In the genomic region with DNA sequence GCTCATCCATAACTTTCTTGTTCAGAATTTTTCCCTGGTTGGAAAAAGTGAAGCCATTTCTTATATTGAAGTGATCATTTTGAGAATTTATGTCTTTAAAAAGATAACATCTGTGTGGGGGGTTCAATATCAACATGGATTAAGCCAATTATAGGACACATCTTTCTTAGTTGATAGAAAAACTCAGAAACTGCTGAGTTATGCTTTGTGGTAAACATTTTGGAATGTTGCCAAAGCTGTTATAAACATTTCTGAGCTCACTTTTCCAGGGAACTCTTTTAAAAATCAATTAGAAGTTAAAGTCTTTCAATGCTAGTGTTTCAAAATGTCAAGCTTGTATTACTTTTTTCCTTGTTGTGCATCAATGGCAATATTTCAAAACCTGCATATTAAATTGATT, we compare ENCODE assay signal across 26 cellular contexts.
DNase-seq lines count a peak whose midpoint lies in the region; ATAC-seq and TF ChIP-seq lines count a peak whose summit lies in the region.
"Had no signal": no experiment of that assay in that cellular context is flagged by ENCODE, and none has a peak within 500 bp of the region (broad histone marks: within the 10 kb centered on the region; RNA-seq: fewer than 3 reads in every experiment).

No MANE protein-coding gene starts in this region.

- H3K4me3 ChIP-seq in astrocyte of the cerebellum (ENCODE audit: low read depth, low read length) = no peak overlapping the region
- H3K4me3 ChIP-seq: coronary artery, psoas muscle, upper lobe of right lung had no signal

- H3K27ac Mint-ChIP-seq in T-helper 2 cell treated with Interferon-gamma antibody and Interleukin-4, amounts not matched to agents 5 μg/mL and 100 μg/mL, for 36 hours = no peak overlapping the region
- H3K27ac Mint-ChIP-seq: activated CD4-positive, alpha-beta T cell treated with anti-CD3 and anti-CD28 coated beads, Interleukin-2, amount 10 ng/mL, durations not matched to agents 7 days and 5 days; CD8-positive, alpha-beta T cell; memory B cell; T-helper 1 cell treated with Interleukin-12 subunit alpha and Interleukin-12 subunit beta and Interleukin-4 antibody, amounts not matched to agents 30 μg/mL and 1 μg/mL, for 36 hours had no signal

- no peaks in the 10 kb centered on the region for H3K9me3 Mint-ChIP-seq in T-helper 2 cell treated with Interferon-gamma antibody and Interleukin-4, amounts not matched to agents 5 μg/mL and 100 μg/mL, for 36 hours
- H3K9me3 Mint-ChIP-seq: activated CD4-positive, alpha-beta T cell treated with anti-CD3 and anti-CD28 coated beads, Interleukin-2, amount 10 ng/mL, durations not matched to agents 7 days and 5 days; CD8-positive, alpha-beta T cell; T-helper 1 cell treated with Interleukin-12 subunit alpha and Interleukin-12 subunit beta and Interleukin-4 antibody, amounts not matched to agents 30 μg/mL and 1 μg/mL, for 36 hours had no signal

- DNase-seq in DMS 273 (lab: John Stamatoyannopoulos, UW; ENCODE audit: unreplicated experiment) (peak; percentile 28), DMS 273 treated with DMSO at 0.1 percent for 48 hours (lab: John Stamatoyannopoulos, UW) (no peak), LHCN-M2 (ENCODE audit: low read depth) (peak; percentile 0), astrocyte of the cerebellum (ENCODE audit: low read depth) (peak; percentile 24), iris pigment epithelial cell (ENCODE audit: low read depth) (peak; percentile 66), occipital lobe (lab: John Stamatoyannopoulos, UW) (no peak)
- DNase-seq in T-helper 2 cell treated with Interferon-gamma antibody and Interleukin-4, amounts not matched to agents 5 μg/mL and 100 μg/mL, for 36 hours (ENCODE audit: low spot score) = no peak
- DNase-seq: activated CD4-positive, alpha-beta T cell treated with anti-CD3 and anti-CD28 coated beads, Interleukin-2, amount 10 ng/mL, durations not matched to agents 7 days and 5 days; activated naive CD4-positive, alpha-beta T cell; activated T-cell treated with anti-CD3 and anti-CD28 coated beads, Interleukin-2, amount 50 U/mL, for 48 hours; AML-193; CD8-positive, alpha-beta T cell; GOT3; Kasumi-1; left cardiac atrium; NCI-H1105; NCI-H2029; NK-92 treated with Interleukin-12 subunit alpha and Interleukin-12 subunit beta, amount 100 ng/mL, for 24 hours; psoas muscle; stimulated activated CD4-positive, alpha-beta T cell treated with anti-CD3 and anti-CD28 coated beads, Interleukin-2, amount 100 ng/mL, for 24 hours; upper lobe of right lung; WERI-Rb-1 had no signal

- H3K36me3 Mint-ChIP-seq in T-helper 2 cell treated with Interferon-gamma antibody and Interleukin-4, amounts not matched to agents 5 μg/mL and 100 μg/mL, for 36 hours (ENCODE audit: low read depth) = no peaks in the 10 kb centered on the region
- H3K36me3 Mint-ChIP-seq: CD8-positive, alpha-beta T cell; memory B cell had no signal

- TF ChIP-seq CTCF in astrocyte of the cerebellum (IDR thresholded peaks at IDR 0.05; ENCODE audit: low read depth, low read length, missing control alignments) = no peak

- ATAC-seq in GM18907 (IDR thresholded peaks at IDR 0.05; ENCODE audit: unreplicated experiment) = no peak
- ATAC-seq: CD8-positive, alpha-beta T cell; left cardiac atrium; psoas muscle; upper lobe of right lung had no signal

- in situ Hi-C loops in astrocyte of the cerebellum (cut with HindIII; ENCODE audit: low sequenced_read_pairs) = no loop called here

- no peaks in the 10 kb centered on the region for H3K4me1 Mint-ChIP-seq in T-helper 2 cell treated with Interferon-gamma antibody and Interleukin-4, amounts not matched to agents 5 μg/mL and 100 μg/mL, for 36 hours (ENCODE audit: low read depth)
- H3K4me1 Mint-ChIP-seq: activated CD4-positive, alpha-beta T cell treated with anti-CD3 and anti-CD28 coated beads, Interleukin-2, amount 10 ng/mL, durations not matched to agents 7 days and 5 days; memory B cell had no signal

- no peak overlapping the region for H3K4me3 Mint-ChIP-seq in T-helper 2 cell treated with Interferon-gamma antibody and Interleukin-4, amounts not matched to agents 5 μg/mL and 100 μg/mL, for 36 hours
- H3K4me3 Mint-ChIP-seq: activated CD4-positive, alpha-beta T cell treated with anti-CD3 and anti-CD28 coated beads, Interleukin-2, amount 10 ng/mL, durations not matched to agents 7 days and 5 days; CD8-positive, alpha-beta T cell; memory B cell; T-helper 1 cell treated with Interleukin-12 subunit alpha and Interleukin-12 subunit beta and Interleukin-4 antibody, amounts not matched to agents 30 μg/mL and 1 μg/mL, for 36 hours had no signal

- H3K27me3 Mint-ChIP-seq in T-helper 2 cell treated with Interferon-gamma antibody and Interleukin-4, amounts not matched to agents 5 μg/mL and 100 μg/mL, for 36 hours (ENCODE audit: low read depth) = no peaks in the 10 kb centered on the region
- H3K27me3 Mint-ChIP-seq: activated CD4-positive, alpha-beta T cell treated with anti-CD3 and anti-CD28 coated beads, Interleukin-2, amount 10 ng/mL, durations not matched to agents 7 days and 5 days; memory B cell had no signal

Comparison
In these comparisons a context has a peak if more than half of its experiments do, and no peak if none do; other contexts are left out.
1. DNase-seq: peak in DMS 273 (single experiment), LHCN-M2 (single experiment), astrocyte of the cerebellum (single experiment) and iris pigment epithelial cell (single experiment); none in DMS 273 treated with DMSO at 0.1 percent for 48 hours (single experiment), occipital lobe (single experiment) and T-helper 2 cell treated with Interferon-gamma antibody and Interleukin-4, amounts not matched to agents 5 μg/mL and 100 μg/mL, for 36 hours (single experiment).